ENCODE assay signal across 8 cellular contexts in the genomic region with DNA sequence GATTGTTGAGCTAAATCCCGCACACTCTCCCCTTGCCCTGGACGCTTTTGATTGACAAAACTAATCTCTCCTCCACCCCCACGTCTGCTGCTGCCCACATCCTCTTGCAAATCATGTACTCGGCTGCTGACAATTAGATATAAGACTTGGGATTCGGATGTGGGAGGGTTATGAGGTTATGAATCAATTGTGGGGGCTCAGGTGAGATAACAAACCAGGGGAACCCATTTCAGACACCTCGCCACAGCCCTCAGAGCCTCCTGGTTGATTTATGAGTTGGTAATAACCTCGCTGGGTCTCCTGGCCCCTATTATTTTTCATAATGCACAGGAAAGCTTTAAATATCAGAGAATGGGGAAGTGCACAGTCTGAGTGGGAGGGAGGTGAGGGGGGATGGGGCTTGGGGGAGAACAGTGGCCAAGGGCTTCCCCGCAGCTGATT.
DNase-seq lines count a peak whose midpoint lies in the region; ATAC-seq and TF ChIP-seq lines count a peak whose summit lies in the region.

No MANE protein-coding gene starts in this region.

- H3K9me3 ChIP-seq in DND-41 (ENCODE audit: insufficient read depth, low read length, severe bottlenecking), result no peaks in the 10 kb centered on the region

- ATAC-seq in DND-41 (ENCODE audit: insufficient read depth, low read depth), result no peak
- no peak for ATAC-seq in HG03095 (IDR thresholded peaks at IDR 0.05; ENCODE audit: unreplicated experiment)
- no peak for ATAC-seq in HG02798 (IDR thresholded peaks at IDR 0.05; ENCODE audit: poor library complexity, unreplicated experiment)

- H3K4me3 ChIP-seq in DND-41 (ENCODE audit: low read depth in 1 of 2, low read length in 2 of 2), result no peak overlapping the region

- H4K20me1 ChIP-seq in DND-41 (ENCODE audit: insufficient read depth, low read length), result no peaks in the 10 kb centered on the region

- no peak for TF ChIP-seq POLR2A in erythroblast (IDR thresholded peaks at IDR 0.05; ENCODE audit: low read length)

- H3K36me3 ChIP-seq in DND-41 (ENCODE audit: insufficient read depth, low read length), result no peaks in the 10 kb centered on the region

- no peak overlapping the region for H3K4me2 ChIP-seq in DND-41 (ENCODE audit: insufficient read depth, low read length)

- H3K4me1 ChIP-seq in DND-41 (ENCODE audit: insufficient read depth, low read length), result peaks cover 47% of the 10 kb centered on the region

- H2AFZ ChIP-seq in DND-41 (ENCODE audit: low read depth, low read length), result no peak overlapping the region

- no peak overlapping the region for H3K9ac ChIP-seq in DND-41 (ENCODE audit: low read depth, low read length)

- H3K79me2 ChIP-seq in DND-41 (ENCODE audit: insufficient read depth, low read length), result no peaks in the 10 kb centered on the region

- H3K27me3 ChIP-seq in DND-41 (ENCODE audit: insufficient read depth, low read length, poor library complexity), result no peaks in the 10 kb centered on the region

- TF ChIP-seq CTCF in DND-41 (IDR thresholded peaks at IDR 0.05; ENCODE audit: borderline replicate concordance, extremely low read depth, low read length, poor library complexity, severe bottlenecking), result no peak

- DNase-seq in DND-41 (peak; percentile 59), NCI-H524 treated with DMSO at 0.1 percent for 48 hours (lab: John Stamatoyannopoulos, UW) (peak; percentile 54), activated T-cell treated with anti-CD3 and anti-CD28 coated beads for 48 hours (ENCODE audit: low read depth) (peak; percentile 22), putamen (ENCODE audit: low spot score) (peak; percentile 43), NCI-H526 (lab: John Stamatoyannopoulos, UW) (no peak), erythroblast (lab: John Stamatoyannopoulos, UW) (no peak)

- H3K27ac ChIP-seq in DND-41 (ENCODE audit: low read length), result no peak overlapping the region

Comparison
In these comparisons a context has a peak if more than half of its experiments do, and no peak if none do; other contexts are left out.
1. DNase-seq: peak in DND-41 (single experiment), NCI-H524 treated with DMSO at 0.1 percent for 48 hours (single experiment), activated T-cell treated with anti-CD3 and anti-CD28 coated beads for 48 hours (single experiment) and putamen (single experiment); none in NCI-H526 (0 of 2) and erythroblast (0 of 2).